Comparison of ENCODE assay signal across 24 cellular contexts in genomic region chr7:95605275-95605674, GRCh38. TPM values are rescaled to one million over a fixed set of nuclear protein-coding genes. Genes with fewer than 3 reads are reported as not detected.
"Had no signal": no experiment of that assay in that cellular context is flagged by ENCODE, and none has a peak within 500 bp of the region (broad histone marks: within the 10 kb centered on the region; RNA-seq: fewer than 3 reads in every experiment).

No MANE protein-coding gene starts in this region.

- H3K36me3 ChIP-seq: neutrophil, pancreas, right lobe of liver, thoracic aorta had no signal

- DNase-seq: activated CD4-positive, alpha-beta memory T cell treated with anti-CD3 and anti-CD28 coated beads, Interleukin-2, amount 10 ng/mL, durations not matched to agents 7 days and 5 days; activated CD4-positive, alpha-beta T cell treated with anti-CD3 and anti-CD28 coated beads, Interleukin-2, amount 10 ng/mL, durations not matched to agents 24 days and 14 days; activated effector memory CD4-positive, alpha-beta T cell treated with anti-CD3 and anti-CD28 coated beads, Interleukin-2, amount 50 U/mL, for 16 hours; activated naive CD4-positive, alpha-beta T cell treated with anti-CD3 and anti-CD28 coated beads, Interleukin-2, amount 10 ng/mL, durations not matched to agents 7 days and 5 days; activated T-cell treated with anti-CD3 and anti-CD28 coated beads, Interleukin-2, amount 50 U/mL, for 72 hours; body of pancreas; caudate nucleus; dermis blood vessel endothelial cell; effector CD8-positive, alpha-beta T cell; foreskin melanocyte; hippocampal formation; right lobe of liver; small intestine; stimulated activated CD4-positive, alpha-beta T cell treated with anti-CD3 and anti-CD28 coated beads, Interleukin-15, amount 100 ng/mL, for 24 hours; stimulated activated CD4-positive, alpha-beta T cell treated with anti-CD3 and anti-CD28 coated beads, Interleukin-2, amount 100 ng/mL, for 48 hours; stimulated activated naive CD4-positive, alpha-beta T cell treated with Interleukin-2 at 50 U/mL for 16 hours; T-cell had no signal

- H3K27me3 ChIP-seq: body of pancreas, pancreas, right lobe of liver had no signal

- H3K27ac ChIP-seq: body of pancreas, neutrophil, pancreas, right lobe of liver, thoracic aorta, VCaP had no signal

- ATAC-seq: activated CD4-positive, CD25-positive, alpha-beta regulatory T cell treated with anti-CD3 and anti-CD28 coated beads, Interleukin-2, amount 50 U/mL, for 24 hours; activated T-cell treated with anti-CD3 and anti-CD28 coated beads, Interleukin-2, amount 50 U/mL, for 72 hours; body of pancreas; natural killer cell treated with Interleukin-12 subunit alpha and Interleukin-12 subunit beta and Interleukin-15 and Interleukin-18, amount 100 ng/mL, for 72 hours; pancreas; right lobe of liver; T-cell had no signal

- H3K4me3 ChIP-seq: body of pancreas, lung, pancreas, right lobe of liver, thoracic aorta had no signal

- H3K9me3 ChIP-seq: body of pancreas, neutrophil, pancreas, right lobe of liver, thoracic aorta had no signal

RNA-seq across cellular contexts. Expression of gene PDK4, which starts 9.0 kb away (rescaled TPM):
- total RNA-seq: activated CD4-positive, alpha-beta memory T cell treated with anti-CD3 and anti-CD28 coated beads, Interleukin-2, amount 10 ng/mL, durations not matched to agents 7 days and 5 days; activated CD4-positive, alpha-beta T cell treated with anti-CD3 and anti-CD28 coated beads, Interleukin-2, amount 10 ng/mL, durations not matched to agents 24 days and 14 days; activated T-cell treated with anti-CD3 and anti-CD28 coated beads, Interleukin-2, amount 50 U/mL, for 72 hours had no signal
